ENCODE assay signal across 9 cellular contexts in the genomic region with DNA sequence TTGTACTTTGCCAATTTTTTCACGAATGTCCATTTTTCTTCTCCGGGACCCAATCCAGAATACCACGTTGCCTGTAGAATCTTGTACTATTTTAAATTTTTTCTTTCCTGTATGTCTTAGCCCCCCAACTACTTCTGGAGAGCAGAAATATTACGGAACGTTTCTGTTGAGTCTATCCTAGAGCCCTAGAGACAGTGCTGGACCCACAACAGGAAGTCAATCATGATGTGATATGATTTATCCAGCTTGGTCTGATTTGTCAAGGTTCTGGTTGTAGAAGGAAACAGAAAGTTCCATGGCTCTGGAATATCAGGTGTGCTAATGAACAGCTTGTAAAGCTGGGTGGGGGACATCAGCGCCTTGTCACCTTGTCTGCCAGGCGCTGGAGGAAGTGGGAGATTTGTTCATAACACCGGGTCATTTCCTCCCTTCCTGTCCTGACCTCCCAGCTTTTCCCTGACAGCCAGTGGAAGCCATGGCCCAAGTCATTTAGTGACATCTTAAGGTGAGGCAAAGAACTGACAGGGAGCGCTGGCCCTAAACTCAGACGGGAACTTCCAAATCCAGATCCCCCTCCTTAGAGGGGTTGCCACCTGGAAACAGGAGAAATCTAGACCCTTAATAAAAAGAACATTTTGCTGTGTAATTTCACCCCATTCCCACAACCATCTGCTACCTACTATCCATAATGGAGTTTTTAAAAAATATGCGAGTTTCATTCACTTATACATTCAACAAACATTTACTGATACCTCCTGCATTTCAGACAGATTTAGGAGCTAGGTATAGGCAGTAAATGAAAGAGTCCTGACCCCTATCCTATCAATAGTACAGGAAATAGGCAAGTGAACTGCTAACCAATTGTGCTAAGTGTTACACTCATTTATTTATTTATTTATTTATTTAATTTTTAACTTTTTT.
DNase-seq lines count a peak whose midpoint lies in the region; ATAC-seq, FAIRE-seq and TF ChIP-seq lines count a peak whose summit lies in the region.
"Had no signal": no experiment of that assay in that cellular context is flagged by ENCODE, and none has a peak within 500 bp of the region (broad histone marks: within the 10 kb centered on the region; RNA-seq: fewer than 3 reads in every experiment).

No MANE protein-coding gene starts in this region.

- H4K91ac ChIP-seq in H1 (replicated peaks; ENCODE audit: insufficient read length, low read length) = no peak overlapping the region

- no peak overlapping the region for H4K8ac ChIP-seq in H1 (ENCODE audit: extremely low read depth, insufficient read depth, low read length)

- H3K14ac ChIP-seq in H1 (ENCODE audit: insufficient read length) = no peak overlapping the region

- H3K23me2 ChIP-seq in H1 (ENCODE audit: low read depth, low read length) = no peaks in the 10 kb centered on the region

- H4K20me1 ChIP-seq in H1 (replicated peaks in 1 of 2; ENCODE audit: control insufficient read depth in 1 of 2, insufficient read depth in 2 of 2, low read length in 2 of 2) = no peaks in the 10 kb centered on the region

- no peaks in the 10 kb centered on the region for H3K79me1 ChIP-seq in H1 (ENCODE audit: low read depth, low read length)

- H3K27me3 ChIP-seq in H1 (replicated peaks in 1 of 4; ENCODE audit: control insufficient read depth in 3 of 4, extremely low read depth in 1 of 4, insufficient read depth in 3 of 4, low read length in 3 of 4) = no peaks in the 10 kb centered on the region

- H2BK15ac ChIP-seq in H1 (ENCODE audit: low read length) = no peak overlapping the region

- peaks cover 3 to 9% of the 10 kb centered on the region in 2 experiments; a peak in 3 of 4 replicates for H3K9me3 ChIP-seq in H1 (ENCODE audit: insufficient read depth in 2 of 2, low read depth in 1 of 2, low read length in 1 of 2)

- no peak overlapping the region for H3K9ac ChIP-seq in H1 (replicated peaks in 1 of 4; ENCODE audit: extremely low read depth in 1 of 4, low read depth in 3 of 4, low read length in 3 of 4)

- no peak overlapping the region for H4K5ac ChIP-seq in H1 (ENCODE audit: insufficient read length, low read depth, low read length)

- H3K4me1 ChIP-seq in H1 (replicated peaks in 1 of 4; ENCODE audit: control insufficient read depth in 3 of 4, insufficient read depth in 4 of 4, low read length in 3 of 4) = peaks cover 0 to 3% (median under 1%) of the 10 kb centered on the region in 4 experiments; a peak in 2 of 7 replicates

- H3K27ac Mint-ChIP-seq in neural crest cell (ENCODE audit: unreplicated experiment) = no peak overlapping the region

- peak overlapping the region; percentile 35; the same call in 1 of the 2 replicates for H2BK5ac ChIP-seq in H1 (ENCODE audit: low read depth, low read length)

- ATAC-seq in GM19467 (IDR thresholded peaks at IDR 0.05; ENCODE audit: unreplicated experiment) (no peak), GM21717 (IDR thresholded peaks at IDR 0.05; ENCODE audit: unreplicated experiment) (no peak)

- peaks cover 6% of the 10 kb centered on the region for H3K4me1 Mint-ChIP-seq in neural crest cell

- TF ChIP-seq POLR2A in H1 (IDR thresholded peaks at IDR 0.05; ENCODE audit: control extremely low read depth in 1 of 2, low read depth in 2 of 2, low read length in 2 of 2) = no peak

- DNase-seq in NCI-H146 treated with DMSO at 0.1 percent for 48 hours (lab: John Stamatoyannopoulos, UW; ENCODE audit: unreplicated experiment) = peak; percentile 16
- no peak for DNase-seq in H1 (ENCODE audit: low read depth in 1 of 2, low spot score in 2 of 2)
- DNase-seq in neural crest cell (ENCODE audit: low read depth, low spot score) = no peak
- DNase-seq in nucleus accumbens (lab: John Stamatoyannopoulos, UW) = no peak
- DNase-seq in activated T-cell treated with anti-CD3 and anti-CD28 coated beads, Interleukin-2, amount 50 U/mL, for 1 hour = no peak

- no peak overlapping the region for H2AFZ ChIP-seq in H1 (ENCODE audit: low read length)

- H3K9me3 Mint-ChIP-seq in neural crest cell = peaks cover 8% of the 10 kb centered on the region

- no peak overlapping the region for H2AK5ac ChIP-seq in H1 (ENCODE audit: low read depth, low read length)

- no peaks in the 10 kb centered on the region for H3K27me3 Mint-ChIP-seq in neural crest cell (ENCODE audit: low read depth)

- TF ChIP-seq CTCF in H1 (IDR thresholded peaks at IDR 0.05; ENCODE audit: control extremely low read depth in 1 of 3, insufficient read depth in 1 of 3, low read depth in 1 of 3, low read length in 3 of 3) (peak; percentile 63 to 82 (median 76)), neural crest cell (conservative IDR thresholded peaks at IDR 0.05) (peak; percentile 48)

- peak; percentile 39 for FAIRE-seq in G401.6 (lab: Jason Lieb, UNC)
- peak; percentile 62 for FAIRE-seq in H1 (lab: Jason Lieb, UNC)
- FAIRE-seq: GM18507 had no signal

- no peaks in the 10 kb centered on the region for H3K79me2 ChIP-seq in H1 (ENCODE audit: control insufficient read depth in 1 of 2, insufficient read depth in 2 of 2, low read length in 2 of 2)

- H3K4ac ChIP-seq in H1 (replicated peaks; ENCODE audit: insufficient read length, low read depth, low read length) = no peak overlapping the region

- no peak overlapping the region for H3K23ac ChIP-seq in H1 (ENCODE audit: insufficient read length)

- no peak overlapping the region for H3K4me3 ChIP-seq in H1 (ENCODE audit: extremely low read depth in 1 of 4, insufficient read depth in 2 of 4, low read depth in 3 of 4, low read length in 4 of 4)

- H2BK12ac ChIP-seq in H1 (ENCODE audit: low read depth, low read length) = no peak overlapping the region

- H3K56ac ChIP-seq in H1 (replicated peaks; ENCODE audit: insufficient read length, low read depth, low read length) = no peak overlapping the region

- H3K36me3 ChIP-seq in H1 (ENCODE audit: control insufficient read depth in 2 of 4, insufficient read depth in 4 of 4, low read length in 3 of 4) = no peaks in the 10 kb centered on the region

- WGBS in H1 (ENCODE audit: extremely low coverage in 1 of 2, insufficient coverage in 1 of 2, insufficient read length in 1 of 2, insufficient replicate concordance in 2 of 2, low coverage in 1 of 2, low lambda C conversion rate in 2 of 2, missing lambda C conversion rate in 1 of 2), 2 experiments = 62% methylated on average over 11 of the region's 11 CpGs; no CpG with 5 or more reads in 1 of the 2 experiments

- H3K18ac ChIP-seq in H1 (ENCODE audit: extremely low read depth, low read length) = peak overlapping the region; percentile 25; the same call in 1 of the 2 replicates

- no peak overlapping the region for H2BK20ac ChIP-seq in H1 (ENCODE audit: low read length)

- H3K4me2 ChIP-seq in H1 (ENCODE audit: insufficient read depth in 1 of 2, low read depth in 2 of 2, low read length in 2 of 2) = no peak overlapping the region

- no peak overlapping the region for H3K27ac ChIP-seq in H1 (ENCODE audit: low read depth, low read length)

- peak; percentile 91 to 94 for TF ChIP-seq RAD21 in H1 (IDR thresholded peaks at IDR 0.05 in 1 of 2, conservative IDR thresholded peaks at IDR 0.05 in 1 of 2; ENCODE audit: low read depth in 2 of 2, low read length in 2 of 2)

- H3K4me3 Mint-ChIP-seq in neural crest cell = no peak overlapping the region

- peaks cover 12% of the 10 kb centered on the region for H3K36me3 Mint-ChIP-seq in neural crest cell (ENCODE audit: low read depth)

- POLR2A ChIA-PET in H1 (lab: Charles Lee; ENCODE audit: partially characterized antibody) = interaction anchor here (0.8 to 1.7 kb wide), 3 partner anchors 44 to 261 kb away, joined by 3 to 5 read pairs (median 5); no protein-coding TSS in a partner anchor

- TF ChIP-seq EP300 in H1 (IDR thresholded peaks at IDR 0.05; ENCODE audit: borderline replicate concordance in 1 of 2, low read depth in 2 of 2, low read length in 2 of 2) = no peak

- H2BK120ac ChIP-seq in H1 (replicated peaks; ENCODE audit: low read depth, low read length) = no peak overlapping the region

- CTCF ChIA-PET in H1 (lab: Charles Lee; ENCODE audit: partially characterized antibody) = interaction anchor here (0.5 to 5.3 kb wide), 36 partner anchors 9 to 435 kb away, joined by 3 to 35 read pairs (median 4); partner anchors contain the start of gene SALL4

TF ChIP-seq in H1, 55 proteins besides CTCF, POLR2A, EP300 and RAD21:
- TF ChIP-seq YY1 (IDR thresholded peaks at IDR 0.05; ENCODE audit: low read depth, low read length) (0 out of 2 replicates have a peak, but pooled peaks have one; percentile 21), EGR1 (IDR thresholded peaks at IDR 0.05; ENCODE audit: borderline replicate concordance, low read depth, low read length) (no peak)
